In the genomic region with DNA sequence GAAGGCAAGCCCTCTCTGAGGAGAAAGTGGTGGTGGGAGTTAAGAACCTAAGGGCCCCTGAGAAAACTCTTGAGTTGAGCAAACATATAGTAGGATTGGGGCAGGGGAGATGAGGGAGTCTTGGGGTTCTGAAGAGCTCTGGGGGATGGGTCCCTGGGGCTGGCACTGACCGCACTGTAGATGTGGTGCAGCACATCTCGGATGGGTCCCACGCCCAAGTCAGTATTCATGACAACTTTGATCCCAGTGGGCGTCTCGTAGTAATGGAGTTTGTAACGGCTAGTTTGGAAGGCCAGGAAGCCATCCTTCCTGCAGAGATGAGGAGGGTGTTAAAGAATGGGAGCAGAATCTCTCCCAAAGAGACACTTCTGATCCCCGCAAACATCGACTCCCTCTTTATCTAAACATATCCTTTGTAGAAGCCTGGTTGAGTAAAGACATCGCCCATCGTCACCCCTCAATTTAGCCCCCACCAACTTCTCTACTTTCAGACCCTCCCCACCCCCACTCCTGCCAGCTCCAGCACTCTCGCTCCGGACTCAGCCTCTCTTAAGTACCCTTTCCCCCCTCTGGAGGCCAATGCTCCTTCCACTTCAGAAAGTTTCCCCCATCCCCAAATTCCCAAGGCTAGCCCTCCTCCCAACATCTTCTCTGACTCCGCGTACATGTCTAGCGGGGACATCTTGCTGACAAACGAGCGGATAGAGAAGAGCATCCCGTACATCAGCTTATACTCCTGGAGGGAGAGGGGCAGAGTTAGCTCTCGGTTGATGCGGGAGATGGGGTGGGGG, we compare ENCODE assay signal across 8 cellular contexts. TPM values are rescaled to one million over a fixed set of nuclear protein-coding genes. Genes with fewer than 3 reads are reported as not detected.
DNase-seq lines count a peak whose midpoint lies in the region; FAIRE-seq and TF ChIP-seq lines count a peak whose summit lies in the region.

No MANE protein-coding gene starts in this region.

- intact Hi-C loops in kidney (cut with DNase I), result no loop called here
- intact Hi-C loops in testis (cut with DNase I; ENCODE audit: low total_unique reads), result no loop called here

- WGBS in testis, 2 donors, result 26 to 35% methylated on average over 20 of the region's 20 CpGs

- peak overlapping the region; percentile 97 for H3K27ac Mint-ChIP-seq in activated naive CD8-positive, alpha-beta T cell treated with anti-CD3 and anti-CD28 coated beads for 36 hours

- H3K9ac ChIP-seq in kidney (ENCODE audit: low read length in 2 of 2), result peak overlapping the region; percentile 49 to 70

- H3K4me3 Mint-ChIP-seq in activated naive CD8-positive, alpha-beta T cell treated with anti-CD3 and anti-CD28 coated beads for 36 hours, result peak overlapping the region; percentile 97

- DNase-seq in activated CD8-positive, alpha-beta memory T cell treated with anti-CD3 and anti-CD28 coated beads for 24 hours, result peak; percentile 69
- no peak for DNase-seq in activated CD8-positive, alpha-beta memory T cell treated with anti-CD3 and anti-CD28 coated beads, Interleukin-2, amount 50 U/mL, for 48 hours
- no peak for DNase-seq in activated naive CD8-positive, alpha-beta T cell treated with anti-CD3 and anti-CD28 coated beads for 36 hours
- DNase-seq in kidney, result no peak
- DNase-seq in testis, result no peak
- no peak for DNase-seq in NCI-H446 (lab: John Stamatoyannopoulos, UW)
- no peak for DNase-seq in T1000 (lab: John Stamatoyannopoulos, UW)
- DNase-seq in iPS-NIHi11 (ENCODE audit: low spot score), result no peak

- H3K27me3 Mint-ChIP-seq in activated naive CD8-positive, alpha-beta T cell treated with anti-CD3 and anti-CD28 coated beads for 36 hours, result no peaks in the 10 kb centered on the region

- TF ChIP-seq POLR2A in testis (IDR thresholded peaks at IDR 0.05), result no peak

- TF ChIP-seq CTCF in kidney (IDR thresholded peaks at IDR 0.05; ENCODE audit: borderline replicate concordance, extremely low read depth, insufficient read depth) (no peak), testis (IDR thresholded peaks at IDR 0.05) (no peak)

- no peaks in the 10 kb centered on the region for H3K9me3 Mint-ChIP-seq in activated naive CD8-positive, alpha-beta T cell treated with anti-CD3 and anti-CD28 coated beads for 36 hours

- H3K4me1 Mint-ChIP-seq in activated naive CD8-positive, alpha-beta T cell treated with anti-CD3 and anti-CD28 coated beads for 36 hours, result peaks cover 31% of the 10 kb centered on the region

- peaks cover 24% of the 10 kb centered on the region for H3K36me3 Mint-ChIP-seq in activated naive CD8-positive, alpha-beta T cell treated with anti-CD3 and anti-CD28 coated beads for 36 hours

- no peaks in the 10 kb centered on the region for H3K27me3 ChIP-seq in testis

- H3K36me3 ChIP-seq in kidney (ENCODE audit: control insufficient read depth in 1 of 2, insufficient read depth in 2 of 2, low read length in 2 of 2), result peaks cover 0 to 3% of the 10 kb centered on the region in 2 donors
- H3K36me3 ChIP-seq in testis (ENCODE audit: low read depth, missing control alignments), result no peaks in the 10 kb centered on the region

- no peak for FAIRE-seq in kidney (lab: Jason Lieb, UNC)

- H3K4me3 ChIP-seq in kidney (ENCODE audit: low read length in 2 of 2) (peak overlapping the region; percentile 92 to 99), testis (peak overlapping the region; percentile 78 to 86)

- H3K4me1 ChIP-seq in kidney (ENCODE audit: control insufficient read depth in 1 of 2, insufficient read depth in 1 of 2, low read depth in 1 of 2, low read length in 2 of 2) (peaks cover 8 to 19% of the 10 kb centered on the region in 2 donors), testis (peaks cover 22% of the 10 kb centered on the region)

- H3K27ac ChIP-seq in kidney (ENCODE audit: low read depth in 2 of 2, low read length in 2 of 2), result peak overlapping the region in 1 of 2 donors; percentile 82
- H3K27ac ChIP-seq in testis, result peak overlapping the region in 1 of 2 donors; percentile 19

- H3K9me3 ChIP-seq in kidney (ENCODE audit: control insufficient read depth in 1 of 2, low read length in 2 of 2), result no peaks in the 10 kb centered on the region
- no peaks in the 10 kb centered on the region for H3K9me3 ChIP-seq in testis

RNA-seq across cellular contexts. Expression of a gene that starts 0.7 kb away (rescaled TPM):
- 100 to 1,000 TPM; 131 to 143 TPM for total RNA-seq in activated naive CD8-positive, alpha-beta T cell treated with anti-CD3 and anti-CD28 coated beads for 36 hours
- total RNA-seq in kidney (149 TPM), testis (10 to 100 TPM; 76.1 to 96.1 TPM)
- polyA plus RNA-seq in kidney (ENCODE audit: insufficient read depth, low read depth, low replicate concordance) (291 TPM), testis (ENCODE audit: insufficient read depth, low read depth, low replicate concordance) (115 TPM)

RNA-seq across cellular contexts. Expression of a gene that starts 1.0 kb away (rescaled TPM):
- total RNA-seq in activated naive CD8-positive, alpha-beta T cell treated with anti-CD3 and anti-CD28 coated beads for 36 hours, result 10 to 100 TPM; 45.3 to 45.7 TPM
- 27.5 TPM for total RNA-seq in kidney
- polyA plus RNA-seq in kidney (ENCODE audit: insufficient read depth, low read depth, low replicate concordance), result 11.6 TPM
- 100 to 1,000 TPM in 1 of 2 donors, 10 to 100 TPM in 1; 79.2 to 111 TPM for total RNA-seq in testis
- 153 TPM for polyA plus RNA-seq in testis (ENCODE audit: insufficient read depth, low read depth, low replicate concordance)

RNA-seq across cellular contexts. Expression of a gene that starts 1.4 kb away (rescaled TPM):
- 1 to 10 TPM; 7.5 to 8.4 TPM for total RNA-seq in activated naive CD8-positive, alpha-beta T cell treated with anti-CD3 and anti-CD28 coated beads for 36 hours
- total RNA-seq in kidney (3.9 TPM), testis (1 to 10 TPM; 4.3 to 5.2 TPM)
- polyA plus RNA-seq in kidney (ENCODE audit: insufficient read depth, low read depth, low replicate concordance) (0.71 TPM), testis (ENCODE audit: insufficient read depth, low read depth, low replicate concordance) (3.3 TPM)

RNA-seq across cellular contexts. Expression of a gene that starts 14.9 kb away (rescaled TPM):
- total RNA-seq in activated naive CD8-positive, alpha-beta T cell treated with anti-CD3 and anti-CD28 coated beads for 36 hours, result 1 to 10 TPM; 4.0 to 4.1 TPM
- total RNA-seq in kidney (2.5 TPM), testis (10 to 100 TPM; 16.2 to 27.9 TPM)
- polyA plus RNA-seq in kidney (ENCODE audit: insufficient read depth, low read depth, low replicate concordance) (2.5 TPM), testis (ENCODE audit: insufficient read depth, low read depth, low replicate concordance) (6.5 TPM)

RNA-seq across cellular contexts. Expression of a gene that starts 42.4 kb away (rescaled TPM):
- 100 to 1,000 TPM; 123 to 129 TPM for total RNA-seq in activated naive CD8-positive, alpha-beta T cell treated with anti-CD3 and anti-CD28 coated beads for 36 hours
- total RNA-seq in kidney (94.6 TPM), testis (100 to 1,000 TPM; 111 to 123 TPM)
- polyA plus RNA-seq in kidney (ENCODE audit: insufficient read depth, low read depth, low replicate concordance) (41.5 TPM), testis (ENCODE audit: insufficient read depth, low read depth, low replicate concordance) (62.3 TPM)
